Comparison of ENCODE assay signal across 10 cellular contexts in the genomic region with DNA sequence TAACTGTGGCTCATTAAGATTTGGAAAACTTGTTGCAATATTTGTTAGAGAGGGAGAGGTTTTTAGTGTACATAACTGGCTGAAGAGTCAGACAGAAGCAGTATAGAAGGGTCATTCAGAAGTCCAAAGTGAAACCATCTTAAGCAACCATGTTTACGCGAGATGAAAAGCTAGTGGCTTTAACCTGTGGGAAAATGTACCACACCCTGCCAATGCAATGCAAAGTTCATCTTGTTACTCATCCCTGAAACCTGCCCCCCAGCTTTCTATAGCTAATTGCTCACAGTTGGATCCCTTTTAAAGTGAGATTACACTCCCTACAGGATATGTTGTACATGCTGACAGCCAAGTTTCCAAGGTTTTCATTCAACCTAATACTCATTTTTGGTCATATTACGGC.
DNase-seq lines count a peak whose midpoint lies in the region; TF ChIP-seq lines count a peak whose summit lies in the region.
"Had no signal": no experiment of that assay in that cellular context is flagged by ENCODE, and none has a peak within 500 bp of the region (broad histone marks: within the 10 kb centered on the region; RNA-seq: fewer than 3 reads in every experiment).

No MANE protein-coding gene starts in this region.

- in situ Hi-C loops in astrocyte of the cerebellum (cut with HindIII; ENCODE audit: low sequenced_read_pairs), result no loop called here

- H3K27me3 ChIP-seq in kidney epithelial cell (ENCODE audit: control insufficient read depth, insufficient read depth, low read length), result no peaks in the 10 kb centered on the region

- H3K27me3 Mint-ChIP-seq in activated CD4-positive, alpha-beta memory T cell treated with anti-CD3 and anti-CD28 coated beads for 36 hours, result peaks cover 3% of the 10 kb centered on the region
- H3K27me3 Mint-ChIP-seq in activated CD4-positive, alpha-beta T cell treated with anti-CD3 and anti-CD28 coated beads, Interleukin-2, amount 10 ng/mL, durations not matched to agents 7 days and 5 days, result peaks cover 11% of the 10 kb centered on the region

- DNase-seq in AG09309 (ENCODE audit: low read depth) (peak; percentile 40), HS-5 (ENCODE audit: low read depth) (peak; percentile 77), astrocyte of the cerebellum (ENCODE audit: low read depth) (peak; percentile 85), kidney epithelial cell (ENCODE audit: low read depth) (peak; percentile 7), inferior parietal cortex (ENCODE audit: extremely low spot score) (no peak), activated T-cell treated with anti-CD3 and anti-CD28 coated beads for 4 hours (no peak)
- no peak for DNase-seq in activated CD4-positive, alpha-beta memory T cell treated with anti-CD3 and anti-CD28 coated beads for 36 hours
- DNase-seq in activated CD4-positive, alpha-beta T cell treated with anti-CD3 and anti-CD28 coated beads, Interleukin-2, amount 10 ng/mL, durations not matched to agents 7 days and 5 days, result no peak
- DNase-seq: endodermal cell, NCI-H2107 had no signal

- H3K4me1 Mint-ChIP-seq in activated CD4-positive, alpha-beta memory T cell treated with anti-CD3 and anti-CD28 coated beads for 36 hours (ENCODE audit: low read depth), result no peaks in the 10 kb centered on the region
- no peaks in the 10 kb centered on the region for H3K4me1 Mint-ChIP-seq in activated CD4-positive, alpha-beta T cell treated with anti-CD3 and anti-CD28 coated beads, Interleukin-2, amount 10 ng/mL, durations not matched to agents 7 days and 5 days

- no peak overlapping the region for H3K4me3 Mint-ChIP-seq in activated CD4-positive, alpha-beta memory T cell treated with anti-CD3 and anti-CD28 coated beads for 36 hours
- H3K4me3 Mint-ChIP-seq in activated CD4-positive, alpha-beta T cell treated with anti-CD3 and anti-CD28 coated beads, Interleukin-2, amount 10 ng/mL, durations not matched to agents 7 days and 5 days, result no peak overlapping the region
- H3K4me3 Mint-ChIP-seq: endodermal cell had no signal

- no peaks in the 10 kb centered on the region for H3K36me3 ChIP-seq in kidney epithelial cell (ENCODE audit: control insufficient read depth, insufficient read depth, low read length)

- intact Hi-C loops in activated CD4-positive, alpha-beta memory T cell treated with anti-CD3 and anti-CD28 coated beads for 36 hours (cut with micrococcal nuclease), result no loop called here

- CTCF ChIA-PET in activated CD4-positive, alpha-beta memory T cell treated with anti-CD3 and anti-CD28 coated beads for 36 hours (lab: Charles Lee), result interaction anchor here (0.7 kb wide), 1 partner anchor 26 kb away, joined by 3 read pairs; no protein-coding TSS in a partner anchor
- CTCF ChIA-PET in activated CD4-positive, alpha-beta T cell treated with anti-CD3 and anti-CD28 coated beads, Interleukin-2, amount 10 ng/mL, durations not matched to agents 7 days and 5 days (lab: Charles Lee), result no interaction called here

- H3K4me3 ChIP-seq in AG09309 (ENCODE audit: control insufficient read depth, low read depth, low read length) (no peak overlapping the region), astrocyte of the cerebellum (ENCODE audit: low read depth, low read length) (no peak overlapping the region), kidney epithelial cell (ENCODE audit: low read depth, low read length) (no peak overlapping the region)

- POLR2A ChIA-PET in activated CD4-positive, alpha-beta memory T cell treated with anti-CD3 and anti-CD28 coated beads for 36 hours (lab: Charles Lee), result no interaction called here
- POLR2A ChIA-PET in activated CD4-positive, alpha-beta T cell treated with anti-CD3 and anti-CD28 coated beads, Interleukin-2, amount 10 ng/mL, durations not matched to agents 7 days and 5 days (lab: Charles Lee), result no interaction called here

- no peaks in the 10 kb centered on the region for H3K9me3 Mint-ChIP-seq in activated CD4-positive, alpha-beta memory T cell treated with anti-CD3 and anti-CD28 coated beads for 36 hours
- no peaks in the 10 kb centered on the region for H3K9me3 Mint-ChIP-seq in activated CD4-positive, alpha-beta T cell treated with anti-CD3 and anti-CD28 coated beads, Interleukin-2, amount 10 ng/mL, durations not matched to agents 7 days and 5 days
- H3K9me3 Mint-ChIP-seq: endodermal cell had no signal

- no peak overlapping the region for H3K27ac Mint-ChIP-seq in activated CD4-positive, alpha-beta memory T cell treated with anti-CD3 and anti-CD28 coated beads for 36 hours
- no peak overlapping the region for H3K27ac Mint-ChIP-seq in activated CD4-positive, alpha-beta T cell treated with anti-CD3 and anti-CD28 coated beads, Interleukin-2, amount 10 ng/mL, durations not matched to agents 7 days and 5 days
- H3K27ac Mint-ChIP-seq: endodermal cell had no signal

- H3K36me3 Mint-ChIP-seq in activated CD4-positive, alpha-beta memory T cell treated with anti-CD3 and anti-CD28 coated beads for 36 hours, result no peaks in the 10 kb centered on the region
- H3K36me3 Mint-ChIP-seq in activated CD4-positive, alpha-beta T cell treated with anti-CD3 and anti-CD28 coated beads, Interleukin-2, amount 10 ng/mL, durations not matched to agents 7 days and 5 days (ENCODE audit: low read depth), result no peaks in the 10 kb centered on the region

- no peak for TF ChIP-seq CTCF in AG09309 (IDR thresholded peaks at IDR 0.05; ENCODE audit: control insufficient read depth, insufficient read depth, low read depth, low read length, missing control alignments)
- TF ChIP-seq CTCF in astrocyte of the cerebellum (IDR thresholded peaks at IDR 0.05; ENCODE audit: low read depth, low read length, missing control alignments), result no peak
- TF ChIP-seq CTCF in kidney epithelial cell (IDR thresholded peaks at IDR 0.05; ENCODE audit: insufficient read depth, low read length, poor library complexity, severe bottlenecking), result no peak

Comparison
In these comparisons a context has a peak if more than half of its experiments do, and no peak if none do; other contexts are left out.
1. DNase-seq: peak in AG09309 (single experiment), HS-5 (single experiment), astrocyte of the cerebellum (single experiment) and kidney epithelial cell (single experiment); none in activated CD4-positive, alpha-beta memory T cell treated with anti-CD3 and anti-CD28 coated beads for 36 hours (single experiment), inferior parietal cortex (single experiment), activated T-cell treated with anti-CD3 and anti-CD28 coated beads for 4 hours (single experiment) and activated CD4-positive, alpha-beta T cell treated with anti-CD3 and anti-CD28 coated beads, Interleukin-2, amount 10 ng/mL, durations not matched to agents 7 days and 5 days (single experiment).